1 cellular context compared by ENCODE assay signal in the genomic region with DNA sequence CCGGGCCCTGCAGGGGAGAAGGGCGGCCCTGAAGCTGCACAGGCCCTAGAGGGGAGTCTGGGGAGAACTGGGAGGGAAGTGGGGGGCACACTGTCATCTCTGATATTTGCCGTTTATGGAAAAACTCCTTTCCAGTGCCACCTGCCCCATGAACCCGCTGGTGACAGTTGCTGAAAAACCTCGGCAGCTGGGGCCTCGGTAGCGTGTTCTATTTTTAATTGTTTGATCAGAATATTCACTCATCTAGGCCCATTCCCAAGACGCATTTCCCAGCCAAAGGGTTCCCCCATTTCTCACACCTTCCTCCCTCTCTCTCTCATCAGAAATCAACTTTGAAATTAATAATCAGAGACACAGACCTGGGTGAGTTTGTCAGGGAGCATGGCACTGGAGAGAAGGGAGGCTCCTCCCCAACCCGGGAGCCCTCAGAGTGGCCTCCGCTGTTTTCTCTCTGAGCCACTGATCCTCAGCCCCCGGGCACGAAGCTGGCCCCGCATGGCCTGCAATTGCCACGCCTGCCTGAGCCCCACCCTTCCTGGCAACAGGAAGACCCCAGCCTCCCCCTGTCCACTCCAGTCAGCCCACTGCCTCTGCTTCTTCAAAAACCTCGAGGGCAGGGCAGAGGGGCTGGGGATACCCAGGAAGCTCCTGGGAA.
TF ChIP-seq lines count a peak whose summit lies in the region.

No MANE protein-coding gene starts in this region.

TF ChIP-seq in HepG2, 621 proteins besides CTCF, POLR2A, EP300 and RAD21 (continued from another document):
- TF ChIP-seq THAP7 (CRISPR knock-in tag; IDR thresholded peaks at IDR 0.05), result peak; percentile 43; the same call in 1 of the 2 replicates
- TF ChIP-seq ARID2 (CRISPR knock-in tag; IDR thresholded peaks at IDR 0.05; ENCODE audit: borderline replicate concordance), result 0 out of 2 replicates have a peak, but pooled peaks have one; percentile 19
- 0 out of 2 replicates have a peak, but pooled peaks have one; percentile 1 for TF ChIP-seq ARNT2 (CRISPR knock-in tag; IDR thresholded peaks at IDR 0.05; ENCODE audit: low read depth)
- TF ChIP-seq TGIF2 (CRISPR knock-in tag; IDR thresholded peaks at IDR 0.05), result no peak
- TF ChIP-seq, protein P1, sequence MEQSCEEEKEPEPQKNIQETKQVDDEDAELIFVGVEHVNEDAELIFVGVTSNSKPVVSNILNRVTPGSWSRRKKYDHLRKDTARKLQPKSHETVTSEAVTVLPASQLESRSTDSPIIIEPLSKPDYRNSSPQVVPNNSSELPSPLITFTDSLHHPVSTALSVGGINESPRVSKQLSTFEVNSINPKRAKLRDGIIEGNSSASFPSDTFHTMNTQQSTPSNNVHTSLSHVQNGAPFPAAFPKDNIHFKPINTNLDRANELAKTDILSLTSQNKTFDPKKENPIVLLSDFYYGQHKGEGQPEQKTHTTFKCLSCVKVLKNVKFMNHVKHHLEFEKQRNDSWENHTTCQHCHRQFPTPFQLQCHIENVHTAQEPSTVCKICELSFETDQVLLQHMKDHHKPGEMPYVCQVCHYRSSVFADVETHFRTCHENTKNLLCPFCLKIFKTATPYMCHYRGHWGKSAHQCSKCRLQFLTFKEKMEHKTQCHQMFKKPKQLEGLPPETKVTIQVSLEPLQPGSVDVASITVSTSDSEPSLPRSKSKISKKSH (CRISPR knock-in tag; IDR thresholded peaks at IDR 0.05; ENCODE audit: borderline replicate concordance), result peak; percentile 45; the same call in 1 of the 2 replicates
- TF ChIP-seq TFE3 (CRISPR knock-in tag; IDR thresholded peaks at IDR 0.05), result 0 out of 2 replicates have a peak, but pooled peaks have one; percentile 5
- peak; percentile 20; the same call in 1 of the 2 replicates for TF ChIP-seq ZNF124 (CRISPR knock-in tag; IDR thresholded peaks at IDR 0.05)
- TF ChIP-seq SAFB2 (CRISPR knock-in tag; IDR thresholded peaks at IDR 0.05; ENCODE audit: borderline replicate concordance, low read depth), result no peak
- no peak for TF ChIP-seq USF2 (IDR thresholded peaks at IDR 0.05; ENCODE audit: low read depth, low read length)
- 0 out of 2 replicates have a peak, but pooled peaks have one; percentile 20 for TF ChIP-seq USF2 (CRISPR knock-in tag; IDR thresholded peaks at IDR 0.05; ENCODE audit: borderline replicate concordance)
- no peak for TF ChIP-seq BCL6 (CRISPR knock-in tag; IDR thresholded peaks at IDR 0.05)
- no peak for TF ChIP-seq ZNF605 (CRISPR knock-in tag; IDR thresholded peaks at IDR 0.05)
- no peak for TF ChIP-seq ZNF761 (CRISPR knock-in tag; conservative IDR thresholded peaks at IDR 0.05)
- 0 out of 2 replicates have a peak, but pooled peaks have one; percentile 17 for TF ChIP-seq TFDP1 (CRISPR knock-in tag; IDR thresholded peaks at IDR 0.05; ENCODE audit: borderline replicate concordance)
- TF ChIP-seq, protein P2, sequence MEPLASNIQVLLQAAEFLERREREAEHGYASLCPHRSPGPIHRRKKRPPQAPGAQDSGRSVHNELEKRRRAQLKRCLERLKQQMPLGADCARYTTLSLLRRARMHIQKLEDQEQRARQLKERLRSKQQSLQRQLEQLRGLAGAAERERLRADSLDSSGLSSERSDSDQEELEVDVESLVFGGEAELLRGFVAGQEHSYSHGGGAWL (CRISPR knock-in tag; IDR thresholded peaks at IDR 0.05), result peak; percentile 38; the same call in 1 of the 2 replicates
- no peak for TF ChIP-seq ZNF607 (CRISPR knock-in tag; IDR thresholded peaks at IDR 0.05; ENCODE audit: borderline replicate concordance)
